Comparison of ENCODE assay signal across 1 cellular context in the genomic region with DNA sequence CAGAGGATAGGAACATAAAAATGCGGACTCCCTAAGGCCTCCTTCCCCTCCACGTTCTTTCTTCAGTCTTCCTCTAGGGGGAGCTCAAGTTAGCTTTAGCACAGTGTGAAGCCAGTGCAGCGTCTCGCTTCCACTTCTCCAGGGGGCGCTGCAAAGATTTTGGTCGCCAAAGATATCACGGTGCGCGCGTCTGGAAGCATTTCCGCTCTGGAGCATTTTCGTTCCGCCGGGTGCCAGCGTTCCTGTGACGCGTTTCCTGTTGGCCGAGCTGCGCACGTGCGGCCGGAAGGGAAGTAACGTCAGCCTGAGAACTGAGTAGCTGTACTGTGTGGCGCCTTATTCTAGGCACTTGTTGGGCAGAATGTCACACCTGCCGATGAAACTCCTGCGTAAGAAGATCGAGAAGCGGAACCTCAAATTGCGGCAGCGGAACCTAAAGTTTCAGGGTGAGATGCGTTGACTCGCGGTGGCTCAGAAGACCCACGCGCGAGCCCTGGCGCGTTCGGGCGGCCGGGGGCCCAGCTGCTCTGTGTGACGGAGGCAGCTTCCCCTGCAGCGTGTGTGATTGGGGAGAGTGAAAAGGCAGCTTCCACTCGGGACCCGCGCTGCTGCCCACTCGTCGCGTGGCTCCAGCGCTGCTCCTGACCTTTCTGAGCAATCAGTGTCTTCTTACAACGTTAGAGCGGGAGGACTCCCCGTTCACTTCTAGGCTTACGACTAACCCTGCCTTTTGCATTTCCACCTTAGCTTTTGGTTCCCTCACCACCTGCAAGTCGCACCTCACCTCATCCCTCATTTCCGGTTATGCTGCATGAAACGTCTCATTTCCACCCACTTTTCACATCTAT.
TF ChIP-seq lines count a peak whose summit lies in the region.

Gene DDX18, plus strand, starts transcription at position 275 of the 848 bp plus-strand sequence. Its CDS starts 87 bp downstream, at position 362.

TF ChIP-seq in HepG2, 621 proteins besides CTCF, POLR2A, EP300 and RAD21 (continued from another document and continues in another):
- peak; percentile 29; the same call in 1 of the 2 replicates for TF ChIP-seq SP5 (CRISPR knock-in tag; IDR thresholded peaks at IDR 0.05; ENCODE audit: borderline replicate concordance, low read depth)
- peak; percentile 99 for TF ChIP-seq ATF1 (CRISPR knock-in tag; IDR thresholded peaks at IDR 0.05)
- TF ChIP-seq MAFG (CRISPR knock-in tag; IDR thresholded peaks at IDR 0.05) = no peak
- no peak for TF ChIP-seq CHD4 (IDR thresholded peaks at IDR 0.05; ENCODE audit: borderline replicate concordance, low read length)
- TF ChIP-seq, protein P1, sequence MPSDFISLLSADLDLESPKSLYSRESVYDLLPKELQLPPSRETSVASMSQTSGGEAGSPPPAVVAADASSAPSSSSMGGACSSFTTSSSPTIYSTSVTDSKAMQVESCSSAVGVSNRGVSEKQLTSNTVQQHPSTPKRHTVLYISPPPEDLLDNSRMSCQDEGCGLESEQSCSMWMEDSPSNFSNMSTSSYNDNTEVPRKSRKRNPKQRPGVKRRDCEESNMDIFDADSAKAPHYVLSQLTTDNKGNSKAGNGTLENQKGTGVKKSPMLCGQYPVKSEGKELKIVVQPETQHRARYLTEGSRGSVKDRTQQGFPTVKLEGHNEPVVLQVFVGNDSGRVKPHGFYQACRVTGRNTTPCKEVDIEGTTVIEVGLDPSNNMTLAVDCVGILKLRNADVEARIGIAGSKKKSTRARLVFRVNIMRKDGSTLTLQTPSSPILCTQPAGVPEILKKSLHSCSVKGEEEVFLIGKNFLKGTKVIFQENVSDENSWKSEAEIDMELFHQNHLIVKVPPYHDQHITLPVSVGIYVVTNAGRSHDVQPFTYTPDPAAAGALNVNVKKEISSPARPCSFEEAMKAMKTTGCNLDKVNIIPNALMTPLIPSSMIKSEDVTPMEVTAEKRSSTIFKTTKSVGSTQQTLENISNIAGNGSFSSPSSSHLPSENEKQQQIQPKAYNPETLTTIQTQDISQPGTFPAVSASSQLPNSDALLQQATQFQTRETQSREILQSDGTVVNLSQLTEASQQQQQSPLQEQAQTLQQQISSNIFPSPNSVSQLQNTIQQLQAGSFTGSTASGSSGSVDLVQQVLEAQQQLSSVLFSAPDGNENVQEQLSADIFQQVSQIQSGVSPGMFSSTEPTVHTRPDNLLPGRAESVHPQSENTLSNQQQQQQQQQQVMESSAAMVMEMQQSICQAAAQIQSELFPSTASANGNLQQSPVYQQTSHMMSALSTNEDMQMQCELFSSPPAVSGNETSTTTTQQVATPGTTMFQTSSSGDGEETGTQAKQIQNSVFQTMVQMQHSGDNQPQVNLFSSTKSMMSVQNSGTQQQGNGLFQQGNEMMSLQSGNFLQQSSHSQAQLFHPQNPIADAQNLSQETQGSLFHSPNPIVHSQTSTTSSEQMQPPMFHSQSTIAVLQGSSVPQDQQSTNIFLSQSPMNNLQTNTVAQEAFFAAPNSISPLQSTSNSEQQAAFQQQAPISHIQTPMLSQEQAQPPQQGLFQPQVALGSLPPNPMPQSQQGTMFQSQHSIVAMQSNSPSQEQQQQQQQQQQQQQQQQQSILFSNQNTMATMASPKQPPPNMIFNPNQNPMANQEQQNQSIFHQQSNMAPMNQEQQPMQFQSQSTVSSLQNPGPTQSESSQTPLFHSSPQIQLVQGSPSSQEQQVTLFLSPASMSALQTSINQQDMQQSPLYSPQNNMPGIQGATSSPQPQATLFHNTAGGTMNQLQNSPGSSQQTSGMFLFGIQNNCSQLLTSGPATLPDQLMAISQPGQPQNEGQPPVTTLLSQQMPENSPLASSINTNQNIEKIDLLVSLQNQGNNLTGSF (CRISPR knock-in tag; IDR thresholded peaks at IDR 0.05) = peak; percentile 16; the same call in 1 of the 2 replicates
- TF ChIP-seq ZFP1 (CRISPR knock-in tag; IDR thresholded peaks at IDR 0.05) = peak; percentile 87; the same call in 1 of the 2 replicates
- peak; percentile 97 for TF ChIP-seq SALL1 (CRISPR knock-in tag; IDR thresholded peaks at IDR 0.05)
- TF ChIP-seq AHR (CRISPR knock-in tag; IDR thresholded peaks at IDR 0.05) = peak; percentile 95
- TF ChIP-seq RBAK (CRISPR knock-in tag; IDR thresholded peaks at IDR 0.05) = 0 out of 2 replicates have a peak, but pooled peaks have one; percentile 33
- TF ChIP-seq ZNF382 (CRISPR knock-in tag; IDR thresholded peaks at IDR 0.05; ENCODE audit: borderline replicate concordance) = no peak
- TF ChIP-seq ZNF333 (CRISPR knock-in tag; IDR thresholded peaks at IDR 0.05; ENCODE audit: borderline replicate concordance) = peak; percentile 98
- peak; percentile 87 for TF ChIP-seq MYPOP (CRISPR knock-in tag; IDR thresholded peaks at IDR 0.05)
- TF ChIP-seq, protein P2, sequence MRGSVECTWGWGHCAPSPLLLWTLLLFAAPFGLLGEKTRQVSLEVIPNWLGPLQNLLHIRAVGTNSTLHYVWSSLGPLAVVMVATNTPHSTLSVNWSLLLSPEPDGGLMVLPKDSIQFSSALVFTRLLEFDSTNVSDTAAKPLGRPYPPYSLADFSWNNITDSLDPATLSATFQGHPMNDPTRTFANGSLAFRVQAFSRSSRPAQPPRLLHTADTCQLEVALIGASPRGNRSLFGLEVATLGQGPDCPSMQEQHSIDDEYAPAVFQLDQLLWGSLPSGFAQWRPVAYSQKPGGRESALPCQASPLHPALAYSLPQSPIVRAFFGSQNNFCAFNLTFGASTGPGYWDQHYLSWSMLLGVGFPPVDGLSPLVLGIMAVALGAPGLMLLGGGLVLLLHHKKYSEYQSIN (CRISPR knock-in tag; IDR thresholded peaks at IDR 0.05; ENCODE audit: borderline replicate concordance) = no peak; the same call in 1 of the 2 replicates
- TF ChIP-seq NFRKB (IDR thresholded peaks at IDR 0.05) = no peak
- TF ChIP-seq ZBTB4 (CRISPR knock-in tag; IDR thresholded peaks at IDR 0.05; ENCODE audit: borderline replicate concordance) = peak; percentile 82; the same call in 1 of the 2 replicates
- TF ChIP-seq ZNF850 (CRISPR knock-in tag; conservative IDR thresholded peaks at IDR 0.05) = no peak
- peak; percentile 82 for TF ChIP-seq ZNF292 (CRISPR knock-in tag; IDR thresholded peaks at IDR 0.05; ENCODE audit: borderline replicate concordance, low read depth)
- TF ChIP-seq ZNF432 (CRISPR knock-in tag; IDR thresholded peaks at IDR 0.05; ENCODE audit: borderline replicate concordance) = no peak
- TF ChIP-seq, protein P3, sequence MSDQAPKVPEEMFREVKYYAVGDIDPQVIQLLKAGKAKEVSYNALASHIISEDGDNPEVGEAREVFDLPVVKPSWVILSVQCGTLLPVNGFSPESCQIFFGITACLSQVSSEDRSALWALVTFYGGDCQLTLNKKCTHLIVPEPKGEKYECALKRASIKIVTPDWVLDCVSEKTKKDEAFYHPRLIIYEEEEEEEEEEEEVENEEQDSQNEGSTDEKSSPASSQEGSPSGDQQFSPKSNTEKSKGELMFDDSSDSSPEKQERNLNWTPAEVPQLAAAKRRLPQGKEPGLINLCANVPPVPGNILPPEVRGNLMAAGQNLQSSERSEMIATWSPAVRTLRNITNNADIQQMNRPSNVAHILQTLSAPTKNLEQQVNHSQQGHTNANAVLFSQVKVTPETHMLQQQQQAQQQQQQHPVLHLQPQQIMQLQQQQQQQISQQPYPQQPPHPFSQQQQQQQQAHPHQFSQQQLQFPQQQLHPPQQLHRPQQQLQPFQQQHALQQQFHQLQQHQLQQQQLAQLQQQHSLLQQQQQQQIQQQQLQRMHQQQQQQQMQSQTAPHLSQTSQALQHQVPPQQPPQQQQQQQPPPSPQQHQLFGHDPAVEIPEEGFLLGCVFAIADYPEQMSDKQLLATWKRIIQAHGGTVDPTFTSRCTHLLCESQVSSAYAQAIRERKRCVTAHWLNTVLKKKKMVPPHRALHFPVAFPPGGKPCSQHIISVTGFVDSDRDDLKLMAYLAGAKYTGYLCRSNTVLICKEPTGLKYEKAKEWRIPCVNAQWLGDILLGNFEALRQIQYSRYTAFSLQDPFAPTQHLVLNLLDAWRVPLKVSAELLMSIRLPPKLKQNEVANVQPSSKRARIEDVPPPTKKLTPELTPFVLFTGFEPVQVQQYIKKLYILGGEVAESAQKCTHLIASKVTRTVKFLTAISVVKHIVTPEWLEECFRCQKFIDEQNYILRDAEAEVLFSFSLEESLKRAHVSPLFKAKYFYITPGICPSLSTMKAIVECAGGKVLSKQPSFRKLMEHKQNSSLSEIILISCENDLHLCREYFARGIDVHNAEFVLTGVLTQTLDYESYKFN (CRISPR knock-in tag; conservative IDR thresholded peaks at IDR 0.05) = peak; percentile 79
- TF ChIP-seq ZNF546 (CRISPR knock-in tag; conservative IDR thresholded peaks at IDR 0.05) = peak; percentile 85; the same call in 1 of the 2 replicates
- 0 out of 2 replicates have a peak, but pooled peaks have one; percentile 81 for TF ChIP-seq ZBTB39 (CRISPR knock-in tag; IDR thresholded peaks at IDR 0.05)
- peak; percentile 81 for TF ChIP-seq ZNF12 (CRISPR knock-in tag; IDR thresholded peaks at IDR 0.05)
- TF ChIP-seq, protein P4, sequence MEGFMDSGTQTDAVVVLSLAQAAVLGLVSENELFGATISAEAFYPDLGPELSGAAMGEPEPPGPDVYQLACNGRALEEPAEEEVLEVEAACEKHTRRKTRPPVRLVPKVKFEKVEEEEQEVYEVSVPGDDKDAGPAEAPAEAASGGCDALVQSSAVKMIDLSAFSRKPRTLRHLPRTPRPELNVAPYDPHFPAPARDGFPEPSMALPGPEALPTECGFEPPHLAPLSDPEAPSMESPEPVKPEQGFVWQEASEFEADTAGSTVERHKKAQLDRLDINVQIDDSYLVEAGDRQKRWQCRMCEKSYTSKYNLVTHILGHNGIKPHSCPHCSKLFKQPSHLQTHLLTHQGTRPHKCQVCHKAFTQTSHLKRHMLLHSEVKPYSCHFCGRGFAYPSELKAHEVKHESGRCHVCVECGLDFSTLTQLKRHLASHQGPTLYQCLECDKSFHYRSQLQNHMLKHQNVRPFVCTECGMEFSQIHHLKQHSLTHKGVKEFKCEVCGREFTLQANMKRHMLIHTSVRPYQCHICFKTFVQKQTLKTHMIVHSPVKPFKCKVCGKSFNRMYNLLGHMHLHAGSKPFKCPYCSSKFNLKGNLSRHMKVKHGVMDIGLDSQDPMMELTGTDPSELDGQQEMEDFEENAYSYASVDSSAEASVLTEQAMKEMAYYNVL (CRISPR knock-in tag; IDR thresholded peaks at IDR 0.05; ENCODE audit: borderline replicate concordance) = peak; percentile 82; the same call in 1 of the 2 replicates
- peak; percentile 50; the same call in 1 of the 2 replicates for TF ChIP-seq ZNF775 (CRISPR knock-in tag; IDR thresholded peaks at IDR 0.05; ENCODE audit: borderline replicate concordance)
- TF ChIP-seq MAF1 (CRISPR knock-in tag; IDR thresholded peaks at IDR 0.05; ENCODE audit: borderline replicate concordance) = peak; percentile 90; the same call in 1 of the 2 replicates
- peak; percentile 100 for TF ChIP-seq CBX5 (CRISPR knock-in tag; IDR thresholded peaks at IDR 0.05; ENCODE audit: borderline replicate concordance)
- TF ChIP-seq ZKSCAN1 (IDR thresholded peaks at IDR 0.05; ENCODE audit: low read length) = peak; percentile 49; the same call in 1 of the 2 replicates
- peak; percentile 97 for TF ChIP-seq ZNF337 (CRISPR knock-in tag; IDR thresholded peaks at IDR 0.05; ENCODE audit: borderline replicate concordance, low read depth)
- TF ChIP-seq NCOR1 (IDR thresholded peaks at IDR 0.05; ENCODE audit: borderline replicate concordance, low read length) = no peak; the same call in 1 of the 2 replicates
- TF ChIP-seq, protein P5, sequence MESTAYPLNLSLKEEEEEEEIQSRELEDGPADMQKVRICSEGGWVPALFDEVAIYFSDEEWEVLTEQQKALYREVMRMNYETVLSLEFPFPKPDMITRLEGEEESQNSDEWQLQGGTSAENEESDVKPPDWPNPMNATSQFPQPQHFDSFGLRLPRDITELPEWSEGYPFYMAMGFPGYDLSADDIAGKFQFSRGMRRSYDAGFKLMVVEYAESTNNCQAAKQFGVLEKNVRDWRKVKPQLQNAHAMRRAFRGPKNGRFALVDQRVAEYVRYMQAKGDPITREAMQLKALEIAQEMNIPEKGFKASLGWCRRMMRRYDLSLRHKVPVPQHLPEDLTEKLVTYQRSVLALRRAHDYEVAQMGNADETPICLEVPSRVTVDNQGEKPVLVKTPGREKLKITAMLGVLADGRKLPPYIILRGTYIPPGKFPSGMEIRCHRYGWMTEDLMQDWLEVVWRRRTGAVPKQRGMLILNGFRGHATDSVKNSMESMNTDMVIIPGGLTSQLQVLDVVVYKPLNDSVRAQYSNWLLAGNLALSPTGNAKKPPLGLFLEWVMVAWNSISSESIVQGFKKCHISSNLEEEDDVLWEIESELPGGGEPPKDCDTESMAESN (CRISPR knock-in tag; conservative IDR thresholded peaks at IDR 0.05) = peak; percentile 92
